ENCODE assay signal across 8 cellular contexts in the genomic region with DNA sequence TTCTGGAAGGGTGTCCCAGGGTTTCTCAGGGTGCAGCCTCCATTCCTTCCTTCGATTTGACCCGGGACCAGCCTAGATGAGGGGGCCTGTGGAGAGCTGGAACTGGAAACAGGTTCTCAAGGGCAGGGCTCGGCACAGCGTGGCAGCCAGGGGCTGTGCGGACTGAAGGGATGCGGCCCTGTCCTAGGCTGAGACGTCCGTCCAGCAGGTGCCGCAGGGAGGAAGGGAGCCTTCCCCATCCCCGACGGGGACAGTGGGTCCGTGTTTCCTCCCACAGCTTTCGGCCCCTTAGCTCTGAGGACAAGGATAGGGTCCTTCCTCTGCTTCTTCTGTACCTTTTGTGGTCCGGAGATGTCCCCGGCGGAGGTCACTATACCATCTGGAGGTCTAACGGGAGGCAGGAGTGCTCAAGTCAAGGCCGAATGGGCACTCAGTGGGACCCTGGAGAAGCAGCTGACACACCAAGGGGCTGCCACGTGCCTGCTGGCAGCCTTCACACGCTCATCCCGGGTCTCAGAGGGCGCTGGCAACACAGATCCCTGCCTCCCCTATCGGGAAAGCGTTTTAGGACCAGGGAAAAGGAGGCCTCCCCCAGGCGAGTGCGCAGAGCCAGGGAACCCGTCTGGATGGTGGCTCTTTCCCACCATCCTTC. TPM values are rescaled to one million over a fixed set of nuclear protein-coding genes. Genes with fewer than 3 reads are reported as not detected.
DNase-seq lines count a peak whose midpoint lies in the region; ATAC-seq lines count a peak whose summit lies in the region.

No MANE protein-coding gene starts in this region.

- intact Hi-C loops in activated CD4-positive, alpha-beta T cell treated with anti-CD3 and anti-CD28 coated beads for 36 hours (cut with DNase I, micrococcal nuclease) = loop anchor here (1.0 to 10.0 kb wide), 13 partner anchors 18 to 1780 kb away; partner anchors contain the start of genes C9orf78 (in 1 of the 2), FNBP1 (in 1 of the 2), GPR107 (in 1 of the 2) and IER5L (in 1 of the 2)

- H3K4me3 ChIP-seq in adipocyte (ENCODE audit: low read length) = peak overlapping the region; percentile 73
- peak overlapping the region; percentile 48 for H3K4me3 ChIP-seq in iPS-15b (ENCODE audit: low read depth, low read length)

- POLR2A ChIA-PET in activated CD4-positive, alpha-beta T cell treated with anti-CD3 and anti-CD28 coated beads for 36 hours (lab: Charles Lee) = interaction anchor here (1.0 to 1.5 kb wide), 3 partner anchors 46 to 168 kb away, joined by 4 to 6 read pairs (median 5); partner anchors contain the start of gene GPR107

- H3K4me1 ChIP-seq in adipocyte (ENCODE audit: control insufficient read depth, insufficient read depth, low read length) (peaks cover 21% of the 10 kb centered on the region), iPS-15b (ENCODE audit: control insufficient read depth, insufficient read depth, low read length) (peaks cover 12% of the 10 kb centered on the region)

- H3K27me3 ChIP-seq in adipocyte (replicated peaks; ENCODE audit: control insufficient read depth, insufficient read depth, low read length) = no peaks in the 10 kb centered on the region
- H3K27me3 ChIP-seq in iPS-15b (ENCODE audit: control insufficient read depth, insufficient read depth, low read length) = no peaks in the 10 kb centered on the region

- H3K36me3 ChIP-seq in adipocyte (ENCODE audit: control insufficient read depth, insufficient read depth, low read length, severe bottlenecking) (peaks cover 25% of the 10 kb centered on the region), iPS-15b (ENCODE audit: control insufficient read depth, insufficient read depth, low read length) (peaks cover 9% of the 10 kb centered on the region)

- CTCF ChIA-PET in activated CD4-positive, alpha-beta T cell treated with anti-CD3 and anti-CD28 coated beads for 36 hours (lab: Charles Lee) = interaction anchor here (0.5 to 2.4 kb wide), 24 partner anchors 8 to 421 kb away, joined by 3 to 12 read pairs (median 4); partner anchors contain the start of gene GPR107

- no peaks in the 10 kb centered on the region for H3K9me3 Mint-ChIP-seq in activated CD4-positive, alpha-beta T cell treated with anti-CD3 and anti-CD28 coated beads for 36 hours (ENCODE audit: low read depth)

- H3K4me1 Mint-ChIP-seq in activated CD4-positive, alpha-beta T cell treated with anti-CD3 and anti-CD28 coated beads for 36 hours = peaks cover 48% of the 10 kb centered on the region

- peak overlapping the region; percentile 99 for H3K27ac Mint-ChIP-seq in activated CD4-positive, alpha-beta T cell treated with anti-CD3 and anti-CD28 coated beads for 36 hours

- ATAC-seq in activated CD4-positive, alpha-beta T cell treated with anti-CD3 and anti-CD28 coated beads for 36 hours = no peak
- no peak for ATAC-seq in HG02610 (IDR thresholded peaks at IDR 0.05; ENCODE audit: unreplicated experiment)

- H3K4me3 Mint-ChIP-seq in activated CD4-positive, alpha-beta T cell treated with anti-CD3 and anti-CD28 coated beads for 36 hours = peak overlapping the region; percentile 97

- H3K36me3 Mint-ChIP-seq in activated CD4-positive, alpha-beta T cell treated with anti-CD3 and anti-CD28 coated beads for 36 hours (ENCODE audit: low read depth) = peaks cover 43% of the 10 kb centered on the region

- no peaks in the 10 kb centered on the region for H3K27me3 Mint-ChIP-seq in activated CD4-positive, alpha-beta T cell treated with anti-CD3 and anti-CD28 coated beads for 36 hours

- DNase-seq in activated CD4-positive, alpha-beta T cell treated with anti-CD3 and anti-CD28 coated beads for 36 hours = peak; percentile 72
- DNase-seq in activated CD4-positive, alpha-beta T cell treated with anti-CD3 and anti-CD28 coated beads for 1 hour = no peak
- DNase-seq in NCI-H69 (lab: John Stamatoyannopoulos, UW) = peak; percentile 64
- DNase-seq in adipocyte (ENCODE audit: low read depth) = peak; percentile 12
- peak; percentile 32 to 37 for DNase-seq in stimulated activated CD4-positive, alpha-beta T cell treated with anti-CD3 and anti-CD28 coated beads, Interleukin-4, amount 100 ng/mL, for 48 hours (ENCODE audit: low read depth in 2 of 2)
- DNase-seq in effector CD8-positive, alpha-beta T cell (lab: John Stamatoyannopoulos, UW) = no peak

- H3K9ac ChIP-seq in adipocyte (ENCODE audit: low read length) (peak overlapping the region; percentile 75), iPS-15b (ENCODE audit: low read depth, low read length) (peak overlapping the region; percentile 55)

- H3K9me3 ChIP-seq in adipocyte (ENCODE audit: control insufficient read depth, low read length) (no peaks in the 10 kb centered on the region), iPS-15b (ENCODE audit: control insufficient read depth, insufficient read depth, low read length) (no peaks in the 10 kb centered on the region)

RNA-seq across cellular contexts. Expression of gene USP20, which starts 49.9 kb away (rescaled TPM):
- total RNA-seq in activated CD4-positive, alpha-beta T cell treated with anti-CD3 and anti-CD28 coated beads for 36 hours = 10 to 100 TPM; 37.6 to 48.5 TPM

RNA-seq across cellular contexts. Expression of gene C9orf78, which starts 50.1 kb away (rescaled TPM):
- 10 to 100 TPM; 42.8 to 59.8 TPM for total RNA-seq in activated CD4-positive, alpha-beta T cell treated with anti-CD3 and anti-CD28 coated beads for 36 hours

Comparison
In these comparisons a context has a peak if more than half of its experiments do, and no peak if none do; other contexts are left out.
1. DNase-seq: peak in activated CD4-positive, alpha-beta T cell treated with anti-CD3 and anti-CD28 coated beads for 36 hours (single experiment), NCI-H69 (single experiment), adipocyte (single experiment) and stimulated activated CD4-positive, alpha-beta T cell treated with anti-CD3 and anti-CD28 coated beads, Interleukin-4, amount 100 ng/mL, for 48 hours (2 of 2); none in activated CD4-positive, alpha-beta T cell treated with anti-CD3 and anti-CD28 coated beads for 1 hour (single experiment) and effector CD8-positive, alpha-beta T cell (single experiment).